Comparison of ENCODE assay signal across 15 cellular contexts in genomic region chr6:37495199-37495913, GRCh38. TPM values are rescaled to one million over a fixed set of nuclear protein-coding genes. Genes with fewer than 3 reads are reported as not detected.
DNase-seq lines count a peak whose midpoint lies in the region; ATAC-seq lines count a peak whose summit lies in the region.
"Had no signal": no experiment of that assay in that cellular context is flagged by ENCODE, and none has a peak within 500 bp of the region (broad histone marks: within the 10 kb centered on the region; RNA-seq: fewer than 3 reads in every experiment).

No MANE protein-coding gene starts in this region.

- H3K4me3 Mint-ChIP-seq in activated naive CD4-positive, alpha-beta T cell treated with anti-CD3 and anti-CD28 coated beads for 36 hours: peak overlapping the region; percentile 2
- H3K4me3 Mint-ChIP-seq in activated T-cell treated with anti-CD3 and anti-CD28 coated beads, Interleukin-2, amount 50 U/mL, for 4 hours: peak overlapping the region; percentile 14
- H3K4me3 Mint-ChIP-seq in stimulated activated effector memory CD8-positive, alpha-beta T cell treated with anti-CD3 and anti-CD28 coated beads, Interleukin-12 subunit alpha, Interleukin-12 subunit beta, amount 100 ng/mL, for 72 hours: peak overlapping the region; percentile 48

- H3K36me3 Mint-ChIP-seq in activated naive CD4-positive, alpha-beta T cell treated with anti-CD3 and anti-CD28 coated beads for 36 hours (ENCODE audit: low read depth): peaks cover 7% of the 10 kb centered on the region
- no peaks in the 10 kb centered on the region for H3K36me3 Mint-ChIP-seq in activated T-cell treated with anti-CD3 and anti-CD28 coated beads, Interleukin-2, amount 50 U/mL, for 4 hours (ENCODE audit: insufficient read depth)
- H3K36me3 Mint-ChIP-seq in stimulated activated effector memory CD8-positive, alpha-beta T cell treated with anti-CD3 and anti-CD28 coated beads, Interleukin-12 subunit alpha, Interleukin-12 subunit beta, amount 100 ng/mL, for 72 hours: peaks cover 26% of the 10 kb centered on the region

- ATAC-seq in activated T-cell treated with anti-CD3 and anti-CD28 coated beads, Interleukin-2, amount 50 U/mL, for 4 hours: peak; percentile 51 to 53
- ATAC-seq in stimulated activated effector memory CD8-positive, alpha-beta T cell treated with anti-CD3 and anti-CD28 coated beads, Interleukin-12 subunit alpha, Interleukin-12 subunit beta, amount 100 ng/mL, for 72 hours: peak; percentile 67
- no peak for ATAC-seq in HG02759 (IDR thresholded peaks at IDR 0.05; ENCODE audit: unreplicated experiment)
- ATAC-seq: left colon, mucosa of descending colon had no signal

- peak; percentile 53 for DNase-seq in activated naive CD4-positive, alpha-beta T cell treated with anti-CD3 and anti-CD28 coated beads for 36 hours
- DNase-seq in activated naive CD4-positive, alpha-beta T cell (lab: John Stamatoyannopoulos, UW): no peak
- peak; percentile 56 for DNase-seq in NCI-H1436 treated with DMSO at 0.1 percent for 48 hours (lab: John Stamatoyannopoulos, UW)
- DNase-seq in activated T-cell treated with anti-CD3 and anti-CD28 coated beads, Interleukin-2, amount 50 U/mL, for 4 hours: no peak
- DNase-seq in stimulated activated effector memory CD8-positive, alpha-beta T cell treated with anti-CD3 and anti-CD28 coated beads, Interleukin-12 subunit alpha, Interleukin-12 subunit beta, amount 100 ng/mL, for 72 hours (ENCODE audit: low spot score in 2 of 2): no peak
- DNase-seq in NOMO-1 treated with dmso at 0.1 percent for 144 hours (lab: John Stamatoyannopoulos, UW; ENCODE audit: unreplicated experiment): no peak
- no peak for DNase-seq in NCI-H1930 (lab: John Stamatoyannopoulos, UW)
- DNase-seq: AML-193, DND-41, esophagus squamous epithelium, left colon, MG63, mucosa of descending colon, NCI-H526 treated with DMSO at 0.1 percent for 48 hours had no signal

- no peaks in the 10 kb centered on the region for H3K27me3 Mint-ChIP-seq in activated naive CD4-positive, alpha-beta T cell treated with anti-CD3 and anti-CD28 coated beads for 36 hours (ENCODE audit: low read depth)
- H3K27me3 Mint-ChIP-seq in activated T-cell treated with anti-CD3 and anti-CD28 coated beads, Interleukin-2, amount 50 U/mL, for 4 hours (ENCODE audit: low read depth): no peaks in the 10 kb centered on the region

- CTCF ChIA-PET in activated naive CD4-positive, alpha-beta T cell treated with anti-CD3 and anti-CD28 coated beads for 36 hours (lab: Charles Lee): interaction anchor here (0.6 to 3.1 kb wide), 8 partner anchors 10 to 426 kb away, joined by 3 to 18 read pairs (median 4); no protein-coding TSS in a partner anchor

- H3K27ac Mint-ChIP-seq in activated naive CD4-positive, alpha-beta T cell treated with anti-CD3 and anti-CD28 coated beads for 36 hours: peak overlapping the region; percentile 90
- H3K27ac Mint-ChIP-seq in stimulated activated effector memory CD8-positive, alpha-beta T cell treated with anti-CD3 and anti-CD28 coated beads, Interleukin-12 subunit alpha, Interleukin-12 subunit beta, amount 100 ng/mL, for 72 hours: peak overlapping the region; percentile 87

- intact Hi-C loops in activated naive CD4-positive, alpha-beta T cell treated with anti-CD3 and anti-CD28 coated beads for 36 hours (cut with micrococcal nuclease): loop anchor here (1.0 to 5.0 kb wide), 6 partner anchors 21 to 1077 kb away; partner anchors contain the start of genes MDGA1 and PIM1

- peaks cover 92% of the 10 kb centered on the region for H3K4me1 Mint-ChIP-seq in activated naive CD4-positive, alpha-beta T cell treated with anti-CD3 and anti-CD28 coated beads for 36 hours (ENCODE audit: low read depth)
- peaks cover 83% of the 10 kb centered on the region for H3K4me1 Mint-ChIP-seq in activated T-cell treated with anti-CD3 and anti-CD28 coated beads, Interleukin-2, amount 50 U/mL, for 4 hours (ENCODE audit: low read depth)
- H3K4me1 Mint-ChIP-seq in stimulated activated effector memory CD8-positive, alpha-beta T cell treated with anti-CD3 and anti-CD28 coated beads, Interleukin-12 subunit alpha, Interleukin-12 subunit beta, amount 100 ng/mL, for 72 hours: peaks cover 79% of the 10 kb centered on the region

- H3K9me3 Mint-ChIP-seq in activated naive CD4-positive, alpha-beta T cell treated with anti-CD3 and anti-CD28 coated beads for 36 hours: no peaks in the 10 kb centered on the region
- no peaks in the 10 kb centered on the region for H3K9me3 Mint-ChIP-seq in activated T-cell treated with anti-CD3 and anti-CD28 coated beads, Interleukin-2, amount 50 U/mL, for 4 hours
- H3K9me3 Mint-ChIP-seq in stimulated activated effector memory CD8-positive, alpha-beta T cell treated with anti-CD3 and anti-CD28 coated beads, Interleukin-12 subunit alpha, Interleukin-12 subunit beta, amount 100 ng/mL, for 72 hours: no peaks in the 10 kb centered on the region

RNA-seq across cellular contexts. Expression of gene CCDC167, which starts 4.3 kb away (rescaled TPM):
- 10 to 100 TPM; 53.4 to 57.1 TPM for total RNA-seq in activated naive CD4-positive, alpha-beta T cell treated with anti-CD3 and anti-CD28 coated beads for 36 hours
- 10 to 100 TPM; 49.3 to 52.2 (median 52.2) TPM for total RNA-seq in activated T-cell treated with anti-CD3 and anti-CD28 coated beads, Interleukin-2, amount 50 U/mL, for 4 hours

Comparison
In these comparisons a context has a peak if more than half of its experiments do, and no peak if none do; other contexts are left out.
1. DNase-seq: peak in activated naive CD4-positive, alpha-beta T cell treated with anti-CD3 and anti-CD28 coated beads for 36 hours (single experiment) and NCI-H1436 treated with DMSO at 0.1 percent for 48 hours (single experiment); none in activated naive CD4-positive, alpha-beta T cell (0 of 4), activated T-cell treated with anti-CD3 and anti-CD28 coated beads, Interleukin-2, amount 50 U/mL, for 4 hours (single experiment), stimulated activated effector memory CD8-positive, alpha-beta T cell treated with anti-CD3 and anti-CD28 coated beads, Interleukin-12 subunit alpha, Interleukin-12 subunit beta, amount 100 ng/mL, for 72 hours (0 of 2), NOMO-1 treated with dmso at 0.1 percent for 144 hours (single experiment) and NCI-H1930 (0 of 2).
2. Peak in every context shown above with its lines, with median percentiles within 50 percentile points of each other: H3K4me3 Mint-ChIP-seq.